ENCODE assay signal across 16 cellular contexts in genomic region chr7:107486041-107486440, GRCh38. TPM values are rescaled to one million over a fixed set of nuclear protein-coding genes. Genes with fewer than 3 reads are reported as not detected.
DNase-seq lines count a peak whose midpoint lies in the region; ATAC-seq lines count a peak whose summit lies in the region.
"Had no signal": no experiment of that assay in that cellular context is flagged by ENCODE, and none has a peak within 500 bp of the region (broad histone marks: within the 10 kb centered on the region; RNA-seq: fewer than 3 reads in every experiment).

No MANE protein-coding gene starts in this region.

- peak overlapping the region in 1 of 2 donors; percentile 51 for H3K4me3 Mint-ChIP-seq in activated T-cell treated with anti-CD3 and anti-CD28 coated beads, Interleukin-2, amount 50 U/mL, for 72 hours
- peak overlapping the region; percentile 31 to 69 (median 63) for H3K4me3 Mint-ChIP-seq in immature natural killer cell

- peaks cover 16% of the 10 kb centered on the region for H3K4me1 Mint-ChIP-seq in activated T-cell treated with anti-CD3 and anti-CD28 coated beads, Interleukin-2, amount 50 U/mL, for 72 hours (ENCODE audit: low read depth)
- H3K4me1 Mint-ChIP-seq in immature natural killer cell: peaks cover 11 to 50% of the 10 kb centered on the region in 2 donors

- H3K36me3 Mint-ChIP-seq in activated T-cell treated with anti-CD3 and anti-CD28 coated beads, Interleukin-2, amount 50 U/mL, for 72 hours (ENCODE audit: insufficient read depth in 2 of 2): peaks cover 2 to 6% of the 10 kb centered on the region in 2 donors
- no peaks in the 10 kb centered on the region for H3K36me3 Mint-ChIP-seq in immature natural killer cell

- peak overlapping the region; percentile 55 for H3K27ac Mint-ChIP-seq in activated T-cell treated with anti-CD3 and anti-CD28 coated beads, Interleukin-2, amount 50 U/mL, for 72 hours
- H3K27ac Mint-ChIP-seq in immature natural killer cell: peak overlapping the region; percentile 0 to 73 (median 58)

- no peak for DNase-seq in activated T-cell treated with anti-CD3 and anti-CD28 coated beads, Interleukin-2, amount 50 U/mL, for 72 hours
- DNase-seq in activated T-cell treated with anti-CD3 and anti-CD28 coated beads, Interleukin-2, amount 50 U/mL, for 1 hour: no peak
- DNase-seq in MV-4-11 (lab: John Stamatoyannopoulos, UW): peak; percentile 4
- DNase-seq in immature natural killer cell: peak in 1 of 3 donors; percentile 3
- no peak for DNase-seq in D341Med (ENCODE audit: low spot score)
- DNase-seq: AML-193, DMS79 treated with DMSO at 0.1 percent for 48 hours, GDM1, GOT3, KBM-7, NCI-H187 treated with DMSO at 0.1 percent for 48 hours, NCI-H446 had no signal

- peak; percentile 36 to 64 for ATAC-seq in activated T-cell treated with anti-CD3 and anti-CD28 coated beads, Interleukin-2, amount 50 U/mL, for 72 hours (replicated peaks in 1 of 2)
- ATAC-seq in HG03280 (IDR thresholded peaks at IDR 0.05; ENCODE audit: unreplicated experiment): no peak
- ATAC-seq in HG03460 (IDR thresholded peaks at IDR 0.05; ENCODE audit: unreplicated experiment): no peak
- ATAC-seq: Right ventricle myocardium inferior had no signal

- H3K9me3 Mint-ChIP-seq in activated T-cell treated with anti-CD3 and anti-CD28 coated beads, Interleukin-2, amount 50 U/mL, for 72 hours: peaks cover 2% of the 10 kb centered on the region in 2 donors
- H3K9me3 Mint-ChIP-seq in immature natural killer cell: no peaks in the 10 kb centered on the region

- no peaks in the 10 kb centered on the region for H3K27me3 Mint-ChIP-seq in activated T-cell treated with anti-CD3 and anti-CD28 coated beads, Interleukin-2, amount 50 U/mL, for 72 hours (ENCODE audit: low read depth)
- H3K27me3 Mint-ChIP-seq in immature natural killer cell (ENCODE audit: low read depth in 3 of 3): no peaks in the 10 kb centered on the region

RNA-seq across cellular contexts. Expression of gene GPR22, which starts 16.2 kb away (rescaled TPM):
- total RNA-seq in activated T-cell treated with anti-CD3 and anti-CD28 coated beads, Interleukin-2, amount 50 U/mL, for 72 hours: not detected
- polyA plus RNA-seq in immature natural killer cell: under 1 TPM in 2 of 3 donors, not detected in 1; 0.13 to 0.22 TPM
- total RNA-seq: M059J had no signal

Comparison
In these comparisons a context has a peak if more than half of its experiments do, and no peak if none do; other contexts are left out.
1. ATAC-seq: peak in activated T-cell treated with anti-CD3 and anti-CD28 coated beads, Interleukin-2, amount 50 U/mL, for 72 hours (2 of 2); none in HG03280 (single experiment) and HG03460 (single experiment).